Comparison of ENCODE assay signal across 28 cellular contexts in genomic region chr10:111748184-111748583, GRCh38.
"Had no signal": no experiment of that assay in that cellular context is flagged by ENCODE, and none has a peak within 500 bp of the region (broad histone marks: within the 10 kb centered on the region; RNA-seq: fewer than 3 reads in every experiment).

No MANE protein-coding gene starts in this region.

- H3K36me3 Mint-ChIP-seq: immature natural killer cell, mesothelial cell of epicardium, naive B cell, natural killer cell, neural progenitor cell had no signal

- FAIRE-seq: islet of Langerhans, urothelium cell line had no signal

- H3K4me3 ChIP-seq: left ventricle myocardium inferior, lung, neural progenitor cell, prostate gland, skin epidermis, spleen, suprapubic skin, thoracic aorta, tibial artery, upper lobe of right lung had no signal

- H3K9me3 Mint-ChIP-seq: nephron progenitor cell; neural progenitor cell; stimulated activated naive CD8-positive, alpha-beta T cell treated with anti-CD3 and anti-CD28 coated beads, Interleukin-15, Interleukin-2, amounts not matched to agents 100 ng/mL and 50 ng/mL, for 24 hours had no signal

- ATAC-seq: natural killer cell, right cardiac atrium, sciatic nerve, upper lobe of right lung had no signal

- H3K27ac ChIP-seq: left ventricle myocardium inferior, neural progenitor cell, neutrophil, prostate gland, spleen, suprapubic skin, thoracic aorta, tibial artery, upper lobe of right lung had no signal

- H3K36me3 ChIP-seq: left ventricle myocardium inferior, neural progenitor cell, neutrophil, prostate gland, spleen, suprapubic skin, thoracic aorta, tibial artery, upper lobe of right lung had no signal

- H2AFZ ChIP-seq: neural progenitor cell had no signal

- H3K4me2 ChIP-seq: neural progenitor cell had no signal

- H3K4me1 ChIP-seq: left ventricle myocardium inferior, neural progenitor cell, prostate gland, spleen, suprapubic skin, tibial artery, upper lobe of right lung had no signal

- H3K9me3 ChIP-seq: neutrophil, prostate gland, spleen, suprapubic skin, thoracic aorta, tibial artery, upper lobe of right lung had no signal

- H3K9ac ChIP-seq: neural progenitor cell had no signal

- H3K27me3 Mint-ChIP-seq: naive B cell; stimulated activated naive CD8-positive, alpha-beta T cell treated with anti-CD3 and anti-CD28 coated beads, Interleukin-15, Interleukin-2, amounts not matched to agents 100 ng/mL and 50 ng/mL, for 24 hours had no signal

- H3K4me3 Mint-ChIP-seq: immature natural killer cell; mesothelial cell of epicardium; naive B cell; natural killer cell; nephron progenitor cell; neural progenitor cell; stimulated activated naive CD8-positive, alpha-beta T cell treated with anti-CD3 and anti-CD28 coated beads, Interleukin-15, Interleukin-2, amounts not matched to agents 100 ng/mL and 50 ng/mL, for 24 hours had no signal

- DNase-seq: hippocampal formation; immature natural killer cell; left ventricle myocardium inferior; mesendoderm; naive B cell; natural killer cell; nephron progenitor cell; occipital lobe; posterior cingulate gyrus; retina; right cardiac atrium; spleen; stimulated activated naive CD4-positive, alpha-beta T cell; tibial artery; trophoblast cell; upper lobe of right lung had no signal

- H3K27me3 ChIP-seq: neural progenitor cell, neutrophil, spleen, suprapubic skin, tibial artery, upper lobe of right lung had no signal

- H3K4me1 Mint-ChIP-seq: immature natural killer cell, mesothelial cell of epicardium, naive B cell, natural killer cell, nephron progenitor cell, neural progenitor cell had no signal

- H3K27ac Mint-ChIP-seq: immature natural killer cell; mesothelial cell of epicardium; naive B cell; natural killer cell; nephron progenitor cell; neural progenitor cell; stimulated activated naive CD8-positive, alpha-beta T cell treated with anti-CD3 and anti-CD28 coated beads, Interleukin-15, Interleukin-2, amounts not matched to agents 100 ng/mL and 50 ng/mL, for 24 hours had no signal
